Comparison of ENCODE assay signal across 26 cellular contexts in the genomic region with DNA sequence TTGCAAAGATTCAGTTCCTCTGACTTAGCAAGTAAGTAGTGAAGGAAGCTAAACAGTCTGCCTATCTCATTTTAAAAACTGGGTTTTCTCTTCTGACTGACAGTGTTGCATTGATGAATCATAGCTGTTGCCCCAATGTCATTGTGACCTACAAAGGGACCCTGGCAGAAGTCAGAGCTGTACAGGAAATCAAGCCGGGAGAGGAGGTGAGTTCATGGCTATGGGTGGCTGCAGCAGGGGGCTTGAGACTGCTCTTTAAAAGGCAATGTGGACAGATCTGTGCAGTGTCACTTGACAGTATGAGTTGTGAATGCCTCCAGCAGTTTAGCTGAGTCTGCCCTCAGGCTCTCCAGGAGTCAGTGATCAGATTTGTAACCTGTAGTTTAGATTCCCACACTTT. TPM values are rescaled to one million over a fixed set of nuclear protein-coding genes. Genes with fewer than 3 reads are reported as not detected.
DNase-seq lines count a peak whose midpoint lies in the region; ATAC-seq and TF ChIP-seq lines count a peak whose summit lies in the region.
"Had no signal": no experiment of that assay in that cellular context is flagged by ENCODE, and none has a peak within 500 bp of the region (broad histone marks: within the 10 kb centered on the region; RNA-seq: fewer than 3 reads in every experiment).

No MANE protein-coding gene starts in this region.

- peak; percentile 25 for ATAC-seq in activated CD8-positive, alpha-beta T cell treated with anti-CD3 and anti-CD28 coated beads, Interleukin-2, amount 10 ng/mL, durations not matched to agents 7 days and 5 days
- ATAC-seq: lower lobe of right lung; sciatic nerve; stimulated activated memory B cell treated with anti-CD40 and anti-IgM and Interleukin-4, amounts not matched to agents 10 μg/mL and 1 μg/mL and 100 μg/mL, for 72 hours had no signal

- no peaks in the 10 kb centered on the region for H3K79me1 ChIP-seq in H9 (ENCODE audit: insufficient read depth, low read depth, low read length, poor library complexity, severe bottlenecking)

- H3K23ac ChIP-seq in H9 (ENCODE audit: insufficient read length, low read depth, low read length): no peak overlapping the region

- POLR2A ChIA-PET in activated CD8-positive, alpha-beta T cell treated with anti-CD3 and anti-CD28 coated beads, Interleukin-2, amount 10 ng/mL, durations not matched to agents 7 days and 5 days (lab: Charles Lee): interaction anchor here (0.8 kb wide), 1 partner anchor 66 kb away, joined by 4 read pairs; no protein-coding TSS in a partner anchor

- H3K56ac ChIP-seq in H9 (ENCODE audit: insufficient read length, low read depth, low read length): no peak overlapping the region

- H2BK120ac ChIP-seq in H9 (ENCODE audit: low read depth, low read length, poor library complexity, severe bottlenecking): no peak overlapping the region

- H3K4ac ChIP-seq in H9 (ENCODE audit: low read depth, low read length): no peak overlapping the region

- no peak overlapping the region for H3T11ph ChIP-seq in H9 (ENCODE audit: low read length)

- H2BK15ac ChIP-seq in H9 (ENCODE audit: low read depth, low read length): no peak overlapping the region

- no peak overlapping the region for H3K18ac ChIP-seq in H9 (ENCODE audit: insufficient read length, low read depth, low read length)

- H3K4me2 ChIP-seq in Loucy (ENCODE audit: low read depth, low read length, poor library complexity, severe bottlenecking) (peak overlapping the region; percentile 41), H9 (ENCODE audit: insufficient read depth, insufficient read length, low read length) (no peak overlapping the region)

- H3K4me3 ChIP-seq in Loucy (ENCODE audit: low read length, poor library complexity, severe bottlenecking): no peak overlapping the region
- H3K4me3 ChIP-seq: HAP-1, lower lobe of right lung, MG63, ovary, thoracic aorta had no signal

- CTCF ChIA-PET in activated CD8-positive, alpha-beta T cell treated with anti-CD3 and anti-CD28 coated beads, Interleukin-2, amount 10 ng/mL, durations not matched to agents 7 days and 5 days (lab: Charles Lee): interaction anchor here (0.6 to 11.6 kb wide), 17 partner anchors 9 to 1084 kb away, joined by 3 to 486 read pairs (median 12); a partner anchor contains a TSS

- no peak overlapping the region for H2BK12ac ChIP-seq in H9 (ENCODE audit: insufficient read length, low read depth, low read length)

- H3K36me3 Mint-ChIP-seq in activated T-cell treated with anti-CD3 and anti-CD28 coated beads, Interleukin-2, amount 50 U/mL, for 24 hours (ENCODE audit: low read depth): peaks cover 74% of the 10 kb centered on the region
- peaks cover 13% of the 10 kb centered on the region for H3K36me3 Mint-ChIP-seq in activated CD8-positive, alpha-beta T cell treated with anti-CD3 and anti-CD28 coated beads, Interleukin-2, amount 10 ng/mL, durations not matched to agents 7 days and 5 days (ENCODE audit: low read depth)
- H3K36me3 Mint-ChIP-seq in H9 (ENCODE audit: insufficient read depth in 1 of 3, low read depth in 3 of 3): no peaks in the 10 kb centered on the region; a peak in 1 of 7 replicates

- H3K4me1 ChIP-seq in Loucy (ENCODE audit: insufficient read depth, low read length, poor library complexity, severe bottlenecking) (peaks cover 27% of the 10 kb centered on the region), H9 (ENCODE audit: insufficient read depth, low read length) (no peaks in the 10 kb centered on the region)
- H3K4me1 ChIP-seq: HAP-1, lower lobe of right lung had no signal

- peak overlapping the region; percentile 28 for H3K27ac Mint-ChIP-seq in activated T-cell treated with anti-CD3 and anti-CD28 coated beads, Interleukin-2, amount 50 U/mL, for 24 hours
- peak overlapping the region; percentile 23 for H3K27ac Mint-ChIP-seq in activated CD8-positive, alpha-beta T cell treated with anti-CD3 and anti-CD28 coated beads, Interleukin-2, amount 10 ng/mL, durations not matched to agents 7 days and 5 days
- H3K27ac Mint-ChIP-seq in H9: no peak overlapping the region
- H3K27ac Mint-ChIP-seq: stimulated activated memory B cell treated with anti-CD40 and anti-IgM and Interleukin-4, amounts not matched to agents 10 μg/mL and 1 μg/mL and 100 μg/mL, for 72 hours had no signal

- intact Hi-C loops in posterior cingulate gyrus (cut with DNase I): no loop called here

- no peak overlapping the region for H4K91ac ChIP-seq in H9 (ENCODE audit: insufficient read length, low read depth, low read length)

- H3K9me2 ChIP-seq in Loucy (replicated peaks; ENCODE audit: low read depth, low read length): no peaks in the 10 kb centered on the region

- no peak overlapping the region for H3K9ac ChIP-seq in Loucy (ENCODE audit: low read depth, low read length, poor library complexity, severe bottlenecking)
- no peak overlapping the region for H3K9ac ChIP-seq in H9 (ENCODE audit: extremely low read depth, insufficient read length, low read length)

- H4K8ac ChIP-seq in H9 (replicated peaks; ENCODE audit: insufficient read length, low read depth, low read length): no peak overlapping the region

- WGBS in H9 (ENCODE audit: extremely low coverage, insufficient read length, low lambda C conversion rate): no CpG with 5 or more reads among the region's 1 CpG

- peaks cover 7% of the 10 kb centered on the region for H3K4me1 Mint-ChIP-seq in activated T-cell treated with anti-CD3 and anti-CD28 coated beads, Interleukin-2, amount 50 U/mL, for 24 hours (ENCODE audit: low read depth)
- H3K4me1 Mint-ChIP-seq in activated CD8-positive, alpha-beta T cell treated with anti-CD3 and anti-CD28 coated beads, Interleukin-2, amount 10 ng/mL, durations not matched to agents 7 days and 5 days (ENCODE audit: low read depth): peaks cover 12% of the 10 kb centered on the region
- peaks cover 4 to 7% of the 10 kb centered on the region in 2 experiments for H3K4me1 Mint-ChIP-seq in H9

- TF ChIP-seq CTCF in Loucy (conservative IDR thresholded peaks at IDR 0.05; ENCODE audit: low read length): no peak
- no peak for TF ChIP-seq CTCF in H9 (conservative IDR thresholded peaks at IDR 0.05)

- no peaks in the 10 kb centered on the region for H3K9me3 ChIP-seq in Loucy (ENCODE audit: insufficient read depth, low read depth, low read length)
- no peaks in the 10 kb centered on the region for H3K9me3 ChIP-seq in H9 (ENCODE audit: control insufficient read depth, low read depth, low read length)
- H3K9me3 ChIP-seq: HAP-1, lower lobe of right lung, MG63, ovary, thoracic aorta had no signal

- H2BK20ac ChIP-seq in H9 (ENCODE audit: low read depth, low read length, poor library complexity, severe bottlenecking): no peak overlapping the region

- no peak overlapping the region for H2BK5ac ChIP-seq in H9 (ENCODE audit: insufficient read length, low read length)

- H4K20me1 ChIP-seq in Loucy (ENCODE audit: insufficient read depth, low read length, poor library complexity, severe bottlenecking) (no peaks in the 10 kb centered on the region), H9 (ENCODE audit: control insufficient read depth, insufficient read depth, insufficient read length) (no peaks in the 10 kb centered on the region)

- H3K36me3 ChIP-seq in Loucy (ENCODE audit: insufficient read depth, low read length): peaks cover 80% of the 10 kb centered on the region
- H3K36me3 ChIP-seq: ovary had no signal

- H3K27me3 ChIP-seq in Loucy (ENCODE audit: insufficient read depth, low read length, poor library complexity, severe bottlenecking): no peaks in the 10 kb centered on the region
- no peaks in the 10 kb centered on the region; the same call in 1 of the 2 replicates for H3K27me3 ChIP-seq in H9 (ENCODE audit: insufficient read depth, low read length)
- H3K27me3 ChIP-seq: MG63, ovary had no signal

- H2AK5ac ChIP-seq in H9 (ENCODE audit: insufficient read length, low read length): no peak overlapping the region

- DNase-seq in activated T-cell treated with anti-CD3 and anti-CD28 coated beads, Interleukin-2, amount 50 U/mL, for 24 hours: no peak
- DNase-seq in activated T-cell treated with anti-CD3 and anti-CD28 coated beads, Interleukin-2, amount 50 U/mL, for 48 hours: no peak
- DNase-seq in activated CD8-positive, alpha-beta T cell treated with anti-CD3 and anti-CD28 coated beads, Interleukin-2, amount 10 ng/mL, durations not matched to agents 7 days and 5 days: no peak
- DNase-seq in lung microvascular endothelial cell (ENCODE audit: low read depth in 2 of 2): peak; percentile 24 to 70
- DNase-seq in mesenteric fat pad (ENCODE audit: low spot score): no peak
- no peak for DNase-seq in posterior cingulate gyrus
- no peak for DNase-seq in H9
- DNase-seq: ACHN; activated CD4-positive, CD25-positive, alpha-beta regulatory T cell; activated CD8-positive, alpha-beta memory T cell treated with anti-CD3 and anti-CD28 coated beads for 24 hours; cerebellar nuclear complex; DMS79; immature natural killer cell; IMR-90; lower lobe of right lung; MG63; NCI-H187 treated with DMSO at 0.1 percent for 48 hours; NCI-H345; ovary; SHP77 treated with DMSO at 0.1 percent for 48 hours; T-helper 2 cell had no signal

- peaks cover 8% of the 10 kb centered on the region; the same call in 1 of the 2 replicates for H3F3A ChIP-seq in Loucy (ENCODE audit: low read depth)

- H2AFZ ChIP-seq in Loucy (ENCODE audit: low read length): no peak overlapping the region
- H2AFZ ChIP-seq in H9 (ENCODE audit: low read length): no peak overlapping the region

- H3K9me3 Mint-ChIP-seq in activated T-cell treated with anti-CD3 and anti-CD28 coated beads, Interleukin-2, amount 50 U/mL, for 24 hours: no peaks in the 10 kb centered on the region
- H3K9me3 Mint-ChIP-seq in activated CD8-positive, alpha-beta T cell treated with anti-CD3 and anti-CD28 coated beads, Interleukin-2, amount 10 ng/mL, durations not matched to agents 7 days and 5 days (ENCODE audit: insufficient read depth): no peaks in the 10 kb centered on the region
- no peaks in the 10 kb centered on the region for H3K9me3 Mint-ChIP-seq in H9
- H3K9me3 Mint-ChIP-seq: immature natural killer cell; stimulated activated memory B cell treated with anti-CD40 and anti-IgM and Interleukin-4, amounts not matched to agents 10 μg/mL and 1 μg/mL and 100 μg/mL, for 72 hours had no signal

- H4K5ac ChIP-seq in H9 (ENCODE audit: insufficient read length, low read depth, low read length): no peak overlapping the region

- H3K14ac ChIP-seq in H9 (ENCODE audit: insufficient read depth, low read length): no peak overlapping the region

- no peaks in the 10 kb centered on the region for H3K27me3 Mint-ChIP-seq in activated T-cell treated with anti-CD3 and anti-CD28 coated beads, Interleukin-2, amount 50 U/mL, for 24 hours
- H3K27me3 Mint-ChIP-seq in activated CD8-positive, alpha-beta T cell treated with anti-CD3 and anti-CD28 coated beads, Interleukin-2, amount 10 ng/mL, durations not matched to agents 7 days and 5 days (ENCODE audit: low read depth): no peaks in the 10 kb centered on the region
- H3K27me3 Mint-ChIP-seq in H9 (ENCODE audit: low read depth): peaks cover 1% of the 10 kb centered on the region; the same call in 1 of the 2 replicates
- H3K27me3 Mint-ChIP-seq: stimulated activated memory B cell treated with anti-CD40 and anti-IgM and Interleukin-4, amounts not matched to agents 10 μg/mL and 1 μg/mL and 100 μg/mL, for 72 hours had no signal

- H3K27ac ChIP-seq in H9 (ENCODE audit: insufficient read length, low read depth, low read length): no peak overlapping the region
- H3K27ac ChIP-seq: lower lobe of right lung, ovary, thoracic aorta had no signal

- H3K4me3 Mint-ChIP-seq in activated T-cell treated with anti-CD3 and anti-CD28 coated beads, Interleukin-2, amount 50 U/mL, for 24 hours: no peak overlapping the region
- H3K4me3 Mint-ChIP-seq in activated CD8-positive, alpha-beta T cell treated with anti-CD3 and anti-CD28 coated beads, Interleukin-2, amount 10 ng/mL, durations not matched to agents 7 days and 5 days: no peak overlapping the region
- H3K4me3 Mint-ChIP-seq in H9: no peak overlapping the region
- H3K4me3 Mint-ChIP-seq: immature natural killer cell; stimulated activated memory B cell treated with anti-CD40 and anti-IgM and Interleukin-4, amounts not matched to agents 10 μg/mL and 1 μg/mL and 100 μg/mL, for 72 hours had no signal

- H3K79me2 ChIP-seq in Loucy (ENCODE audit: insufficient read depth, low read length): no peaks in the 10 kb centered on the region
- H3K79me2 ChIP-seq in H9 (ENCODE audit: insufficient read depth, low read length): no peaks in the 10 kb centered on the region

- H3K23me2 ChIP-seq in H9 (ENCODE audit: insufficient read length, low read depth, low read length, poor library complexity, severe bottlenecking): no peaks in the 10 kb centered on the region

RNA-seq across cellular contexts. Expression of a gene that starts 46.6 kb away (rescaled TPM):
- total RNA-seq in activated CD8-positive, alpha-beta T cell treated with anti-CD3 and anti-CD28 coated beads, Interleukin-2, amount 10 ng/mL, durations not matched to agents 7 days and 5 days: 10 to 100 TPM; 37.2 to 38.4 TPM
- total RNA-seq in lung microvascular endothelial cell: 147 and 192 TPM in 2 replicates
- total RNA-seq in mesenteric fat pad: 34.4 TPM
- total RNA-seq in H9 (2021): 8.6 and 10.9 TPM in 2 replicates

Comparison
In these comparisons a context has a peak if more than half of its experiments do, and no peak if none do; other contexts are left out.
1. DNase-seq: peak in lung microvascular endothelial cell (2 of 2); none in activated T-cell treated with anti-CD3 and anti-CD28 coated beads, Interleukin-2, amount 50 U/mL, for 24 hours (single experiment), activated T-cell treated with anti-CD3 and anti-CD28 coated beads, Interleukin-2, amount 50 U/mL, for 48 hours (0 of 2), activated CD8-positive, alpha-beta T cell treated with anti-CD3 and anti-CD28 coated beads, Interleukin-2, amount 10 ng/mL, durations not matched to agents 7 days and 5 days (single experiment), mesenteric fat pad (single experiment), posterior cingulate gyrus (0 of 10) and H9 (single experiment).
2. H3K27ac Mint-ChIP-seq: peak in activated T-cell treated with anti-CD3 and anti-CD28 coated beads, Interleukin-2, amount 50 U/mL, for 24 hours (single experiment) and activated CD8-positive, alpha-beta T cell treated with anti-CD3 and anti-CD28 coated beads, Interleukin-2, amount 10 ng/mL, durations not matched to agents 7 days and 5 days (single experiment); none in H9 (0 of 3).